In genomic region chr2:222490100-222490499, GRCh38 we compare ENCODE assay signal across 23 cellular contexts.
"Had no signal": no experiment of that assay in that cellular context is flagged by ENCODE, and none has a peak within 500 bp of the region (broad histone marks: within the 10 kb centered on the region; RNA-seq: fewer than 3 reads in every experiment).

No MANE protein-coding gene starts in this region.

- H3K9me3 Mint-ChIP-seq: immature natural killer cell; stimulated activated effector memory CD8-positive, alpha-beta T cell treated with anti-CD3 and anti-CD28 coated beads, Interleukin-12 subunit alpha, Interleukin-12 subunit beta, amount 100 ng/mL, for 72 hours had no signal

- DNase-seq: dorsolateral prefrontal cortex; effector CD4-positive, alpha-beta T cell; hypothalamus; immature natural killer cell; islet precursor cell; left ventricle myocardium superior; lower lobe of right lung; natural killer cell; occipital lobe; ovary; posterior cingulate gyrus; psoas muscle; right cardiac atrium; sigmoid colon; stimulated activated CD4-positive, alpha-beta T cell treated with anti-CD3 and anti-CD28 coated beads, Interleukin-2, amount 100 ng/mL, for 24 hours; stimulated activated CD4-positive, alpha-beta T cell treated with anti-CD3 and anti-CD28 coated beads, Interleukin-4, amount 100 ng/mL, for 24 hours; stimulated activated naive CD8-positive, alpha-beta T cell treated with anti-CD3 and anti-CD28 coated beads, Interleukin-15, Interleukin-2, amounts not matched to agents 100 U/mL and 50 U/mL, for 24 hours; substantia nigra; testis; tibial artery had no signal

- ATAC-seq: left ventricle myocardium superior; lower lobe of right lung; natural killer cell; psoas muscle; right cardiac atrium; stimulated activated effector memory CD8-positive, alpha-beta T cell treated with anti-CD3 and anti-CD28 coated beads, Interleukin-12 subunit alpha, Interleukin-12 subunit beta, amount 100 ng/mL, for 72 hours; stimulated activated naive CD8-positive, alpha-beta T cell treated with anti-CD3 and anti-CD28 coated beads, Interleukin-15, Interleukin-2, amounts not matched to agents 100 U/mL and 50 U/mL, for 24 hours had no signal

- FAIRE-seq: frontal cortex had no signal

- H3K27ac Mint-ChIP-seq: immature natural killer cell; natural killer cell; stimulated activated effector memory CD8-positive, alpha-beta T cell treated with anti-CD3 and anti-CD28 coated beads, Interleukin-12 subunit alpha, Interleukin-12 subunit beta, amount 100 ng/mL, for 72 hours; type B pancreatic cell had no signal

- H3K4me3 Mint-ChIP-seq: immature natural killer cell; natural killer cell; stimulated activated effector memory CD8-positive, alpha-beta T cell treated with anti-CD3 and anti-CD28 coated beads, Interleukin-12 subunit alpha, Interleukin-12 subunit beta, amount 100 ng/mL, for 72 hours; type B pancreatic cell had no signal

- H3K36me3 Mint-ChIP-seq: immature natural killer cell; natural killer cell; stimulated activated effector memory CD8-positive, alpha-beta T cell treated with anti-CD3 and anti-CD28 coated beads, Interleukin-12 subunit alpha, Interleukin-12 subunit beta, amount 100 ng/mL, for 72 hours had no signal

- H3K4me1 Mint-ChIP-seq: immature natural killer cell; natural killer cell; stimulated activated effector memory CD8-positive, alpha-beta T cell treated with anti-CD3 and anti-CD28 coated beads, Interleukin-12 subunit alpha, Interleukin-12 subunit beta, amount 100 ng/mL, for 72 hours had no signal
